Comparison of ENCODE assay signal across 21 cellular contexts in genomic region chr17:20589454-20589810, GRCh38. TPM values are rescaled to one million over a fixed set of nuclear protein-coding genes. Genes with fewer than 3 reads are reported as not detected.
"Had no signal": no experiment of that assay in that cellular context is flagged by ENCODE, and none has a peak within 500 bp of the region (broad histone marks: within the 10 kb centered on the region; RNA-seq: fewer than 3 reads in every experiment).

No MANE protein-coding gene starts in this region.

RNA-seq across cellular contexts. Expression of gene CDRT15L2, which starts 9.9 kb away (rescaled TPM):
- total RNA-seq: activated B cell treated with CpG ODN at 0.5 μM for 24 hours; activated CD4-positive, alpha-beta T cell treated with anti-CD3 and anti-CD28 coated beads for 36 hours; activated naive CD4-positive, alpha-beta T cell treated with anti-CD3 and anti-CD28 coated beads, Interleukin-2, amount 50 U/mL, for 72 hours; activated T-helper 17 cell treated with anti-CD3 and anti-CD28 coated beads, Interleukin-2, amount 50 U/mL, for 72 hours; ascending aorta; bronchial epithelial cell; cerebellum; dermis blood vessel endothelial cell; endothelial cell of umbilical vein; esophagus muscularis mucosa; gastrocnemius medialis; left ventricle myocardium superior; mucosa of descending colon; ovary; right lobe of liver; stomach; temporal lobe; transverse colon; uterus had no signal
- polyA plus RNA-seq: adipose tissue, endothelial cell of umbilical vein, ovary, small intestine, stomach had no signal
